In genomic region chr7:100936167-100936566, GRCh38 we compare ENCODE assay signal across 11 cellular contexts. TPM values are rescaled to one million over a fixed set of nuclear protein-coding genes. Genes with fewer than 3 reads are reported as not detected.
"Had no signal": no experiment of that assay in that cellular context is flagged by ENCODE, and none has a peak within 500 bp of the region (broad histone marks: within the 10 kb centered on the region; RNA-seq: fewer than 3 reads in every experiment).

No MANE protein-coding gene starts in this region.

RNA-seq across cellular contexts. Expression of gene MUC3A, which starts 13.2 kb away (rescaled TPM):
- total RNA-seq: activated naive CD4-positive, alpha-beta T cell treated with anti-CD3 and anti-CD28 coated beads for 36 hours; activated naive CD8-positive, alpha-beta T cell treated with anti-CD3 and anti-CD28 coated beads for 36 hours; activated naive CD8-positive, alpha-beta T cell treated with anti-CD3 and anti-CD28 coated beads, Interleukin-2, amount 10 ng/mL, durations not matched to agents 7 days and 5 days; activated T-cell treated with anti-CD3 and anti-CD28 coated beads, Interleukin-2, amount 50 U/mL, for 72 hours; activated T-helper 1 cell treated with anti-CD3 and anti-CD28 coated beads, Interleukin-12 subunit alpha, Interleukin-12 subunit beta, Interleukin-2, Interleukin-4 antibody, amounts not matched to agents 30 ng/mL and 10 ng/mL and 1 ng/mL, durations not matched to agents 14 hours and 24 hours and 36 hours; ascending aorta; cardiac muscle cell; chondrocyte had no signal

RNA-seq across cellular contexts. Expression of gene MUC12, which starts 33.2 kb away (rescaled TPM):
- total RNA-seq: activated naive CD4-positive, alpha-beta T cell treated with anti-CD3 and anti-CD28 coated beads for 36 hours; activated naive CD8-positive, alpha-beta T cell treated with anti-CD3 and anti-CD28 coated beads, Interleukin-2, amount 10 ng/mL, durations not matched to agents 7 days and 5 days; body of pancreas; chondrocyte had no signal
- polyA plus RNA-seq: cardiac muscle cell had no signal

RNA-seq across cellular contexts. Expression of gene ACHE, which starts 40.5 kb away (rescaled TPM):
- total RNA-seq: activated naive CD4-positive, alpha-beta T cell treated with anti-CD3 and anti-CD28 coated beads for 36 hours; activated T-helper 17 cell treated with anti-CD3 and anti-CD28 coated beads, Interleukin-2, amount 50 U/mL, for 72 hours; bronchial epithelial cell had no signal
